In genomic region chr3:123201557-123202427, GRCh38 we compare ENCODE assay signal across 8 cellular contexts. TPM values are rescaled to one million over a fixed set of nuclear protein-coding genes. Genes with fewer than 3 reads are reported as not detected.
DNase-seq lines count a peak whose midpoint lies in the region; ATAC-seq, FAIRE-seq and TF ChIP-seq lines count a peak whose summit lies in the region.

SEC22A (plus strand) TSS chr3:123201943; CDS start chr3:123209218, 7,275 bp downstream.

- peaks cover 12 to 19% (median 17%) of the 10 kb centered on the region in 10 experiments for H3K4me1 ChIP-seq in BLaER1 treated with 17β-estradiol and CSF1 and Interleukin-3, amounts not matched to agents 10 nM and 100 nM
- H3K4me1 ChIP-seq in HepG2 (ENCODE audit: insufficient read depth, low read length): peaks cover 21% of the 10 kb centered on the region

- no peaks in the 10 kb centered on the region for H3K27me3 ChIP-seq in BLaER1 treated with 17β-estradiol and CSF1 and Interleukin-3, amounts not matched to agents 10 nM and 100 nM
- no peaks in the 10 kb centered on the region; a peak in 1 of 5 replicates for H3K27me3 ChIP-seq in HepG2 (ENCODE audit: control insufficient read depth in 1 of 2, insufficient read depth in 2 of 2, low read length in 2 of 2)

- no TSS peak for BruUV-seq in HepG2 (replicated peaks; lab: Mats Ljungman, UMichigan)

- intact Hi-C loops in HepG2 (cut with micrococcal nuclease; ENCODE audit: unreplicated experiment): no loop called here

- peak; percentile 5; the same call in 1 of the 2 replicates for TF ChIP-seq RAD21 in HepG2 (CRISPR knock-in tag; IDR thresholded peaks at IDR 0.05)

- in situ Hi-C loops in HepG2 (cut with HindIII; ENCODE audit: extremely low pct_ligation_motif_present, low pct_unique_long_range_greater_than_20kb): no loop called here

- TF ChIP-seq CTCF in HepG2 (CRISPR knock-in tag; IDR thresholded peaks at IDR 0.05): no peak

- H3K9me3 ChIP-seq in BLaER1 treated with 17β-estradiol and CSF1 and Interleukin-3, amounts not matched to agents 10 nM and 100 nM (replicated peaks in 1 of 11): peaks cover 7 to 26% (median 23%) of the 10 kb centered on the region in 11 experiments; a peak in 20 of 22 replicates
- H3K9me3 ChIP-seq in HepG2 (ENCODE audit: low read length): no peaks in the 10 kb centered on the region

- peaks cover 17% of the 10 kb centered on the region for H3K79me2 ChIP-seq in HepG2 (ENCODE audit: insufficient read depth, low read length)

- H3K27ac ChIP-seq in BLaER1 treated with 17β-estradiol and CSF1 and Interleukin-3, amounts not matched to agents 10 nM and 100 nM: peak within 1 kb of the TSS; percentile 65 to 81 (median 73)
- peak within 1 kb of the TSS; percentile 52 for H3K27ac ChIP-seq in HepG2 (ENCODE audit: extremely low read length, insufficient read depth, low read length)

- peaks cover 0 to 9% (median 0%) of the 10 kb centered on the region in 11 experiments; a peak in 4 of 22 replicates for H4K20me1 ChIP-seq in BLaER1 treated with 17β-estradiol and CSF1 and Interleukin-3, amounts not matched to agents 10 nM and 100 nM
- no peaks in the 10 kb centered on the region; the same call in 1 of the 2 replicates for H4K20me1 ChIP-seq in HepG2 (ENCODE audit: insufficient read depth, low read length)

- H2AFZ ChIP-seq in HepG2 (ENCODE audit: low read length): peak within 1 kb of the TSS; percentile 43

- TF ChIP-seq POLR2A in HepG2 (IDR thresholded peaks at IDR 0.05; ENCODE audit: insufficient read depth in 1 of 2, low read depth in 2 of 2, low read length in 2 of 2): peak; percentile 67 to 87

- H3K36me3 ChIP-seq in BLaER1 treated with 17β-estradiol and CSF1 and Interleukin-3, amounts not matched to agents 10 nM and 100 nM: peaks cover 0 to 9% (median 0%) of the 10 kb centered on the region in 11 experiments; a peak in 2 of 22 replicates
- no peaks in the 10 kb centered on the region for H3K36me3 ChIP-seq in HepG2 (replicated peaks in 1 of 2; ENCODE audit: control insufficient read depth in 1 of 2, insufficient read depth in 2 of 2, low read length in 2 of 2)

- peak within 1 kb of the TSS; percentile 77 to 90 (median 86) for H3K9ac ChIP-seq in BLaER1 treated with 17β-estradiol and CSF1 and Interleukin-3, amounts not matched to agents 10 nM and 100 nM
- H3K9ac ChIP-seq in HepG2 (ENCODE audit: insufficient read depth, low read depth, low read length): peak within 1 kb of the TSS; percentile 86

- H3K4me2 ChIP-seq in BLaER1 treated with 17β-estradiol and CSF1 and Interleukin-3, amounts not matched to agents 10 nM and 100 nM: peak within 1 kb of the TSS; percentile 82 to 98 (median 95)
- H3K4me2 ChIP-seq in HepG2 (ENCODE audit: low read depth, low read length): peak within 1 kb of the TSS; percentile 88

- ATAC-seq in GM19351 (IDR thresholded peaks at IDR 0.05; ENCODE audit: unreplicated experiment): peak; percentile 96
- peak; percentile 97 for ATAC-seq in HG03521 (IDR thresholded peaks at IDR 0.05; ENCODE audit: unreplicated experiment)
- peak; percentile 99 for ATAC-seq in HepG2

- CTCF ChIA-PET in HepG2 (lab: Yijun Ruan, JAX; ENCODE audit: low intra/inter-chr PET ratio, low total read pairs): no interaction called here

- TF ChIP-seq EP300 in HepG2 (IDR thresholded peaks at IDR 0.05; ENCODE audit: low read depth in 2 of 2, low read length in 2 of 2) (no peak), HepG2 (CRISPR knock-in tag; IDR thresholded peaks at IDR 0.05; ENCODE audit: borderline replicate concordance) (no peak)

- DNase-seq in NCI-H748 (lab: John Stamatoyannopoulos, UW; ENCODE audit: unreplicated experiment): peak; percentile 96
- DNase-seq in activated CD4-positive, alpha-beta T cell treated with anti-CD3 and anti-CD28 coated beads, Interleukin-2, amount 50 U/mL, for 1 hour: peak; percentile 94
- DNase-seq in dermis blood vessel endothelial cell: peak; percentile 95
- DNase-seq in HepG2 (ENCODE audit: low spot score): peak; percentile 91
- DNase-seq in stimulated activated CD4-positive, alpha-beta T cell treated with anti-CD3 and anti-CD28 coated beads, Interleukin-4, amount 100 ng/mL, for 1 hour: peak; percentile 95

- H3K4me3 ChIP-seq in BLaER1 treated with 17β-estradiol and CSF1 and Interleukin-3, amounts not matched to agents 10 nM and 100 nM: peak within 1 kb of the TSS; percentile 81 to 98 (median 92)
- peak within 1 kb of the TSS; percentile 89 to 99 (median 94) for H3K4me3 ChIP-seq in HepG2 (replicated peaks in 1 of 3; ENCODE audit: insufficient read depth in 1 of 3, low read depth in 2 of 3, low read length in 3 of 3)

- FAIRE-seq in HepG2 (lab: Jason Lieb, UNC): peak; percentile 86

- under 1% methylated on average over 25 of the region's 60 CpGs for WGBS in HepG2 (ENCODE audit: low lambda C conversion rate)

- POLR2A ChIA-PET in HepG2 (lab: Yijun Ruan, JAX): interaction anchor here (0.6 to 1.3 kb wide), 8 partner anchors 14 to 465 kb away, joined by 3 to 15 read pairs (median 4); partner anchors contain the start of gene PDIA5

TF ChIP-seq in HepG2, 621 proteins besides CTCF, POLR2A, EP300 and RAD21 (continues in another document):
- TF ChIP-seq ATF1 (CRISPR knock-in tag; IDR thresholded peaks at IDR 0.05) (peak; percentile 42; the same call in 1 of the 2 replicates), THAP8 (CRISPR knock-in tag; IDR thresholded peaks at IDR 0.05; ENCODE audit: borderline replicate concordance) (no peak), ZNF460 (CRISPR knock-in tag; IDR thresholded peaks at IDR 0.05; ENCODE audit: borderline replicate concordance) (no peak), TRIM24 (CRISPR knock-in tag; IDR thresholded peaks at IDR 0.05) (no peak), MYNN (CRISPR knock-in tag; IDR thresholded peaks at IDR 0.05; ENCODE audit: low read depth) (no peak), U2AF2 (IDR thresholded peaks at IDR 0.05; ENCODE audit: low read depth, low read length) (no peak), EZH2 (conservative IDR thresholded peaks at IDR 0.05; ENCODE audit: low read depth, low read length) (no peak), NKX3-1 (CRISPR knock-in tag; IDR thresholded peaks at IDR 0.05) (no peak), PATZ1 (CRISPR knock-in tag; IDR thresholded peaks at IDR 0.05) (peak; percentile 66; the same call in 1 of the 2 replicates), ZNF619 (CRISPR knock-in tag; IDR thresholded peaks at IDR 0.05) (no peak), HCFC1 (IDR thresholded peaks at IDR 0.05; ENCODE audit: low read depth, low read length) (no peak), ZNF510 (CRISPR knock-in tag; IDR thresholded peaks at IDR 0.05; ENCODE audit: low read depth) (peak; percentile 22; the same call in 1 of the 2 replicates), NPAS2 (CRISPR knock-in tag; IDR thresholded peaks at IDR 0.05; ENCODE audit: borderline replicate concordance) (no peak)

RNA-seq across cellular contexts. Expression of gene SEC22A, which starts in this region (rescaled TPM):
- total RNA-seq in dermis blood vessel endothelial cell (29.1 and 47.1 TPM in 2 replicates), HepG2 (2016; rRNA removed; fragmentation: Illumina TruSeq; extraction: Trizol) (17.3 and 20.2 TPM in 2 replicates)
- total RNA-seq in HepG2 (2016; cell fraction: cytosol; rRNA removed; fragmentation: Illumina TruSeq; extraction: Trizol; ENCODE audit: low read depth): 10.1 and 11.0 TPM in 2 replicates
- 16.4 and 18.4 TPM in 2 replicates for total RNA-seq in HepG2 (2016; cell fraction: insoluble cytoplasmic fraction; rRNA removed; fragmentation: Illumina TruSeq; extraction: Trizol)
- 10.4 and 13.0 TPM in 2 replicates for total RNA-seq in HepG2 (2016; cell fraction: membrane; rRNA removed; fragmentation: Illumina TruSeq; extraction: Trizol)
- total RNA-seq in HepG2 (2016; cell fraction: nucleus; rRNA removed; fragmentation: Illumina TruSeq; extraction: Trizol): 16.5 and 18.0 TPM in 2 replicates
- polyA plus RNA-seq in HepG2 (2011; rRNA removed): 12.0 and 14.1 TPM in 2 replicates
- polyA plus RNA-seq in HepG2 (2011; cell fraction: cytosol; rRNA removed): 9.2 and 14.0 TPM in 2 replicates
- 5.3 and 6.1 TPM in 2 replicates for polyA plus RNA-seq in HepG2 (2011; cell fraction: nucleus; rRNA removed)
- 7.1 and 10.9 TPM in 2 replicates for polyA plus RNA-seq in HepG2 (2012)
- polyA plus RNA-seq in HepG2 (2016; cell fraction: cytosol; fragmentation: Illumina TruSeq; extraction: Trizol; ENCODE audit: low read depth): 3.1 and 3.3 TPM in 2 replicates
- polyA plus RNA-seq in HepG2 (2016; cell fraction: insoluble cytoplasmic fraction; fragmentation: Illumina TruSeq; extraction: Trizol; ENCODE audit: low read depth): 13.6 and 16.4 TPM in 2 replicates
- polyA plus RNA-seq in HepG2 (2016; cell fraction: membrane; fragmentation: Illumina TruSeq; extraction: Trizol; ENCODE audit: low read depth): 4.6 and 4.7 TPM in 2 replicates
- polyA plus RNA-seq in HepG2 (2016; cell fraction: nucleus; fragmentation: Illumina TruSeq; extraction: Trizol; ENCODE audit: insufficient read depth, low read depth): 13.1 and 19.4 TPM in 2 replicates
- polyA minus RNA-seq in HepG2 (2011; rRNA and poly(A)+ RNA removed; ENCODE audit: low replicate concordance): 13.8 and 17.5 TPM in 2 replicates
- polyA minus RNA-seq in HepG2 (2011; cell fraction: cytosol; rRNA and poly(A)+ RNA removed): 7.5 and 11.2 TPM in 2 replicates
- polyA minus RNA-seq in HepG2 (2011; cell fraction: nucleus; rRNA and poly(A)+ RNA removed): 21.6 and 22.4 TPM in 2 replicates

Comparison
In these comparisons a context has a peak if more than half of its experiments do, and no peak if none do; other contexts are left out.
1. Peak in every context shown above with its lines: DNase-seq, ATAC-seq, H3K4me3 ChIP-seq and H3K27ac ChIP-seq.